Comparison of ENCODE assay signal across 12 cellular contexts in the genomic region with DNA sequence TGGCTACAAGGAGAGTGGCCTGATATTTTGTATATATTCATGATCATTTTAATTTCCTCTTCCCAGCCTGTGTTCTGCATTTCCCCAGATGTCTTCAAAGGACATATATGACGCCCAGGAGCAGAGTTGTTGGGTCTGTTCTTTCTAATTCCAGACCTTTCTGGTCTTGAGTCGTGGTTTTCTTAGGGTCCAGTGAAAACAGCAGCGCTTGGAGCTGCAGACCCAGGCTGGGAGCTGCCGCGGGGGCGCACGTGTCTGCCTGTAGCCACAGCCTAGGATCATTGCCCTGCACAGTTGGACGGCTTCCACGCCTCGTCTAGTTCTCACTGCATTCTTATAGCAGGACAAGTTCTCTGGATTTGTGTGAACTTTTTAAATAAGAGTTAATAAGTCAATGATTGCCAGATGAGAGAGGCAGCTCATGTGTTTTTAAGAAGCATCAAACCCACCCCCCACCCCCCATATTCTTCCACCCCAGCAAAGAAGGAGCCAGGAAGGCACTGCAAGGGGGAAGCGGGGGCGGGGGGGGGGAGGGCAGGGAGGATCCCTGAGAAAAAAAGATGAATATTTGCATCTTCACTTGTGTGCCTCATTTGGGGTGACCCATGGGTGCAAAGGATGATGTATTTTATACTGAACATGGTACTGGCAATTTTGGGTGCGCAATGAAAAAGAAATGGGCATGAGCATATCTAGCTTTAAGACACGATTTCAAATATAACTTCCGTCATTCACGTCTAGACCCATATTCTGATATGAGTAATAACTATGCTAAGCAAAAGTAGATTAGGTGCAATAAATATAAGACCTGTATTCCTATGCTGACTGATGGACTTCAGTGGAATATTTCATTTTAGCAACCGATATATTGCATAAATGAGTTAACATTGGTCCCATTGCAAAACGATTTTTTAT.
DNase-seq lines count a peak whose midpoint lies in the region; TF ChIP-seq lines count a peak whose summit lies in the region.
"Had no signal": no experiment of that assay in that cellular context is flagged by ENCODE, and none has a peak within 500 bp of the region (broad histone marks: within the 10 kb centered on the region; RNA-seq: fewer than 3 reads in every experiment).

No MANE protein-coding gene starts in this region.

- in situ Hi-C loops in brain microvascular endothelial cell (cut with HindIII; ENCODE audit: low pct_ligation_motif_present, low sequenced_read_pairs): no loop called here

- peak; percentile 11 for DNase-seq in NCI-H1092 treated with DMSO at 0.1 percent for 48 hours (lab: John Stamatoyannopoulos, UW)
- no peak for DNase-seq in NCI-H1092 (lab: John Stamatoyannopoulos, UW)
- peak; percentile 79 for DNase-seq in brain microvascular endothelial cell
- peak; percentile 74 for DNase-seq in kidney tubule cell (ENCODE audit: low spot score)
- DNase-seq in testis: peak; percentile 87
- no peak for DNase-seq in NCI-H187 (lab: John Stamatoyannopoulos, UW)
- no peak for DNase-seq in NCI-H446 treated with DMSO at 0.1 percent for 48 hours (lab: John Stamatoyannopoulos, UW)
- DNase-seq in 8988T: no peak
- DNase-seq: foreskin melanocyte, Kasumi-1 had no signal

- H3K9me3 ChIP-seq in testis: no peaks in the 10 kb centered on the region
- H3K9me3 ChIP-seq: SJSA1, suprapubic skin had no signal

- H3K36me3 ChIP-seq in brain microvascular endothelial cell (replicated peaks): no peaks in the 10 kb centered on the region
- H3K36me3 ChIP-seq in testis (ENCODE audit: low read depth, missing control alignments): no peaks in the 10 kb centered on the region
- H3K36me3 ChIP-seq: SJSA1, suprapubic skin had no signal

- H3K4me3 ChIP-seq in brain microvascular endothelial cell (ENCODE audit: low read depth, low read length) (peak overlapping the region; percentile 66), testis (no peak overlapping the region)

- H3K27ac ChIP-seq in brain microvascular endothelial cell (peak overlapping the region; percentile 83), testis (no peak overlapping the region)
- H3K27ac ChIP-seq: SJSA1, suprapubic skin had no signal

- intact Hi-C loops in testis (cut with DNase I; ENCODE audit: low total_unique reads): no loop called here

- no peak for TF ChIP-seq POLR2A in testis (IDR thresholded peaks at IDR 0.05)

- H3K27me3 ChIP-seq in brain microvascular endothelial cell (replicated peaks): no peaks in the 10 kb centered on the region
- H3K27me3 ChIP-seq in testis: no peaks in the 10 kb centered on the region

- 5 to 6% methylated on average over 18 of the region's 18 CpGs for WGBS in testis, 2 donors

- no peak for TF ChIP-seq CTCF in brain microvascular endothelial cell (IDR thresholded peaks at IDR 0.05; ENCODE audit: low read depth, low read length, missing control alignments)
- no peak for TF ChIP-seq CTCF in testis (IDR thresholded peaks at IDR 0.05)

- H3K4me1 ChIP-seq in testis: peaks cover 18% of the 10 kb centered on the region

Comparison
In these comparisons a context has a peak if more than half of its experiments do, and no peak if none do; other contexts are left out.
1. DNase-seq: peak in NCI-H1092 treated with DMSO at 0.1 percent for 48 hours (single experiment), brain microvascular endothelial cell (single experiment), kidney tubule cell (single experiment) and testis (single experiment); none in NCI-H1092 (single experiment), NCI-H187 (0 of 2), NCI-H446 treated with DMSO at 0.1 percent for 48 hours (single experiment) and 8988T (single experiment).